1 cellular context compared by ENCODE assay signal in genomic region chr14:89504084-89504483, GRCh38.
TF ChIP-seq lines count a peak whose summit lies in the region.

No MANE protein-coding gene starts in this region.

TF ChIP-seq in HepG2, 621 proteins besides CTCF, POLR2A, EP300 and RAD21 (continued from another document):
- TF ChIP-seq AFF4 (CRISPR knock-in tag; IDR thresholded peaks at IDR 0.05) (no peak), ZSCAN12 (CRISPR knock-in tag; IDR thresholded peaks at IDR 0.05) (no peak), MNT (IDR thresholded peaks at IDR 0.05) (0 out of 2 replicates have a peak, but pooled peaks have one; percentile 19)
